Comparison of ENCODE assay signal across 14 cellular contexts in genomic region chr9:114497727-114498382, GRCh38.
"Had no signal": no experiment of that assay in that cellular context is flagged by ENCODE, and none has a peak within 500 bp of the region (broad histone marks: within the 10 kb centered on the region; RNA-seq: fewer than 3 reads in every experiment).

No MANE protein-coding gene starts in this region.

- H3K27ac Mint-ChIP-seq: activated T-helper 2 cell treated with anti-CD3 and anti-CD28 coated beads, Interferon-gamma antibody, Interleukin-2, Interleukin-4, amounts not matched to agents 10 μg/mL and 5 μg/mL and 100 μg/mL, durations not matched to agents 14 hours and 24 hours and 36 hours; stimulated activated naive CD8-positive, alpha-beta T cell treated with anti-CD3 and anti-CD28 coated beads, Interleukin-15, amount 100 ng/mL, for 72 hours had no signal

- H3K27me3 Mint-ChIP-seq: stimulated activated naive CD8-positive, alpha-beta T cell treated with anti-CD3 and anti-CD28 coated beads, Interleukin-15, amount 100 ng/mL, for 72 hours had no signal

- H3K4me3 Mint-ChIP-seq: naive B cell; stimulated activated naive CD8-positive, alpha-beta T cell treated with anti-CD3 and anti-CD28 coated beads, Interleukin-15, amount 100 ng/mL, for 72 hours had no signal

- H3K36me3 Mint-ChIP-seq: naive B cell had no signal

- ATAC-seq: sciatic nerve; stimulated activated naive CD8-positive, alpha-beta T cell treated with anti-CD3 and anti-CD28 coated beads, Interleukin-15, amount 100 ng/mL, for 72 hours; upper lobe of right lung had no signal

- DNase-seq: activated CD4-positive, alpha-beta T cell treated with anti-CD3 and anti-CD28 coated beads, Interleukin-2, amount 50 U/mL, for 1 hour; activated naive CD4-positive, alpha-beta T cell treated with anti-CD3 and anti-CD28 coated beads, Interleukin-2, amount 50 U/mL, for 16 hours; brain microvascular endothelial cell; cortex of kidney; effector CD8-positive, alpha-beta T cell; left ventricle myocardium inferior; naive B cell; ovary; stimulated activated naive CD8-positive, alpha-beta T cell treated with anti-CD3 and anti-CD28 coated beads, Interleukin-15, amount 100 ng/mL, for 72 hours; testis; upper lobe of right lung had no signal

- H3K9me3 Mint-ChIP-seq: activated T-helper 2 cell treated with anti-CD3 and anti-CD28 coated beads, Interferon-gamma antibody, Interleukin-2, Interleukin-4, amounts not matched to agents 10 μg/mL and 5 μg/mL and 100 μg/mL, durations not matched to agents 14 hours and 24 hours and 36 hours; naive B cell; neural progenitor cell; stimulated activated naive CD8-positive, alpha-beta T cell treated with anti-CD3 and anti-CD28 coated beads, Interleukin-15, amount 100 ng/mL, for 72 hours had no signal
